Comparison of ENCODE assay signal across 11 cellular contexts in genomic region chr3:6734395-6734746, GRCh38.
"Had no signal": no experiment of that assay in that cellular context is flagged by ENCODE, and none has a peak within 500 bp of the region (broad histone marks: within the 10 kb centered on the region; RNA-seq: fewer than 3 reads in every experiment).

No MANE protein-coding gene starts in this region.

- H3K27ac ChIP-seq: GM23248 had no signal

- H3K36me3 ChIP-seq: HAP-1 had no signal

- H3K9me3 Mint-ChIP-seq: H9 had no signal

- DNase-seq: GM23248, GOT3, H7, H9, HCEC 1CT, HFFc6 had no signal

- H3K4me1 ChIP-seq: HAP-1 had no signal

- H3K9me3 ChIP-seq: HAP-1 had no signal

- H2AFZ ChIP-seq: GM23248, GM23338 had no signal

- H3K9ac ChIP-seq: GM23248 had no signal

- ATAC-seq: GM23338, HCT116 had no signal

- FAIRE-seq: H1, H54 had no signal

- H3K4me3 Mint-ChIP-seq: GM23338, H9, HFFc6 had no signal

- H3K27ac Mint-ChIP-seq: GM23338, H9, HFFc6 had no signal

- H3K4me3 ChIP-seq: GM23248, GM23338, HAP-1 had no signal

- H3K4me2 ChIP-seq: GM23338 had no signal
